Comparison of ENCODE assay signal across 1 cellular context in the genomic region with DNA sequence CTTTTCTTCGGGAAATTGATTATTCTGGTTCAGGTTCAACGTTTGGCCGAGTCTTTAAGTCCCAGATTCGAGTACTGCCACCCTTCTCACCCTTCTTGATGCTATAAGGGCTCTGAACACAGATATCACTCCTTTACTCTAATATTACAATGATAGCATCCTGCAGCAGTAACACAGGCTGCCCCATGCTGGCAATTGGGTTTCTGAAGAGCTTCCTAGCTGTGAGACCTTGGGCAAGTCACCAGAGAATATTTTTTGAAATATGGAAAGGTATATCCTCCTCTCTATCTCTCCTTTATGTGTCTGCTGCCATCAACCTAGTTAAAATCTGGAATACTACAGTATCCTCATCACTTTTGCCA.
TF ChIP-seq lines count a peak whose summit lies in the region.

No MANE protein-coding gene starts in this region.

TF ChIP-seq in K562, 482 proteins besides CTCF, POLR2A, EP300 and RAD21 (continued from another document):
- TF ChIP-seq, protein P1, sequence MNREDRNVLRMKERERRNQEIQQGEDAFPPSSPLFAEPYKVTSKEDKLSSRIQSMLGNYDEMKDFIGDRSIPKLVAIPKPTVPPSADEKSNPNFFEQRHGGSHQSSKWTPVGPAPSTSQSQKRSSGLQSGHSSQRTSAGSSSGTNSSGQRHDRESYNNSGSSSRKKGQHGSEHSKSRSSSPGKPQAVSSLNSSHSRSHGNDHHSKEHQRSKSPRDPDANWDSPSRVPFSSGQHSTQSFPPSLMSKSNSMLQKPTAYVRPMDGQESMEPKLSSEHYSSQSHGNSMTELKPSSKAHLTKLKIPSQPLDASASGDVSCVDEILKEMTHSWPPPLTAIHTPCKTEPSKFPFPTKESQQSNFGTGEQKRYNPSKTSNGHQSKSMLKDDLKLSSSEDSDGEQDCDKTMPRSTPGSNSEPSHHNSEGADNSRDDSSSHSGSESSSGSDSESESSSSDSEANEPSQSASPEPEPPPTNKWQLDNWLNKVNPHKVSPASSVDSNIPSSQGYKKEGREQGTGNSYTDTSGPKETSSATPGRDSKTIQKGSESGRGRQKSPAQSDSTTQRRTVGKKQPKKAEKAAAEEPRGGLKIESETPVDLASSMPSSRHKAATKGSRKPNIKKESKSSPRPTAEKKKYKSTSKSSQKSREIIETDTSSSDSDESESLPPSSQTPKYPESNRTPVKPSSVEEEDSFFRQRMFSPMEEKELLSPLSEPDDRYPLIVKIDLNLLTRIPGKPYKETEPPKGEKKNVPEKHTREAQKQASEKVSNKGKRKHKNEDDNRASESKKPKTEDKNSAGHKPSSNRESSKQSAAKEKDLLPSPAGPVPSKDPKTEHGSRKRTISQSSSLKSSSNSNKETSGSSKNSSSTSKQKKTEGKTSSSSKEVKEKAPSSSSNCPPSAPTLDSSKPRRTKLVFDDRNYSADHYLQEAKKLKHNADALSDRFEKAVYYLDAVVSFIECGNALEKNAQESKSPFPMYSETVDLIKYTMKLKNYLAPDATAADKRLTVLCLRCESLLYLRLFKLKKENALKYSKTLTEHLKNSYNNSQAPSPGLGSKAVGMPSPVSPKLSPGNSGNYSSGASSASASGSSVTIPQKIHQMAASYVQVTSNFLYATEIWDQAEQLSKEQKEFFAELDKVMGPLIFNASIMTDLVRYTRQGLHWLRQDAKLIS (CRISPR knock-in tag; IDR thresholded peaks at IDR 0.05) = no peak
- TF ChIP-seq, protein P2, sequence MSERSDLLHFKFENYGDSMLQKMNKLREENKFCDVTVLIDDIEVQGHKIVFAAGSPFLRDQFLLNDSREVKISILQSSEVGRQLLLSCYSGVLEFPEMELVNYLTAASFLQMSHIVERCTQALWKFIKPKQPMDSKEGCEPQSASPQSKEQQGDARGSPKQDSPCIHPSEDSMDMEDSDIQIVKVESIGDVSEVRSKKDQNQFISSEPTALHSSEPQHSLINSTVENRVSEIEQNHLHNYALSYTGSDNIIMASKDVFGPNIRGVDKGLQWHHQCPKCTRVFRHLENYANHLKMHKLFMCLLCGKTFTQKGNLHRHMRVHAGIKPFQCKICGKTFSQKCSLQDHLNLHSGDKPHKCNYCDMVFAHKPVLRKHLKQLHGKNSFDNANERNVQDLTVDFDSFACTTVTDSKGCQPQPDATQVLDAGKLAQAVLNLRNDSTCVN (CRISPR knock-in tag; IDR thresholded peaks at IDR 0.05) = no peak
